In genomic region chr10:125768217-125768616, GRCh38 we compare ENCODE assay signal across 8 cellular contexts. TPM values are rescaled to one million over a fixed set of nuclear protein-coding genes. Genes with fewer than 3 reads are reported as not detected.
DNase-seq lines count a peak whose midpoint lies in the region; ATAC-seq and TF ChIP-seq lines count a peak whose summit lies in the region.

No MANE protein-coding gene starts in this region.

- H3K9me3 ChIP-seq in H9 (ENCODE audit: control insufficient read depth, low read depth, low read length) = no peaks in the 10 kb centered on the region
- H3K9me3 ChIP-seq in SK-N-SH = no peaks in the 10 kb centered on the region
- no peaks in the 10 kb centered on the region for H3K9me3 ChIP-seq in Karpas-422 (ENCODE audit: low read length)

- no peaks in the 10 kb centered on the region for H3K9me2 ChIP-seq in SK-N-SH
- no peaks in the 10 kb centered on the region for H3K9me2 ChIP-seq in Karpas-422 (replicated peaks; ENCODE audit: insufficient read depth, low read length)

- no peak overlapping the region for H4K8ac ChIP-seq in H9 (replicated peaks; ENCODE audit: insufficient read length, low read depth, low read length)

- TF ChIP-seq EP300 in SK-N-SH (IDR thresholded peaks at IDR 0.05; ENCODE audit: borderline replicate concordance in 1 of 2, low read depth in 1 of 2, low read length in 1 of 2) = no peak

- no peak overlapping the region for H4K91ac ChIP-seq in H9 (ENCODE audit: insufficient read length, low read depth, low read length)

- no peak for TF ChIP-seq RAD21 in SK-N-SH (IDR thresholded peaks at IDR 0.05; ENCODE audit: low read length)

- no peak overlapping the region for H3K14ac ChIP-seq in H9 (ENCODE audit: insufficient read depth, low read length)

- no peaks in the 10 kb centered on the region for H3K27me3 Mint-ChIP-seq in H9 (ENCODE audit: low read depth)

- H2BK20ac ChIP-seq in H9 (ENCODE audit: low read depth, low read length, poor library complexity, severe bottlenecking) = no peak overlapping the region

- H4K5ac ChIP-seq in H9 (ENCODE audit: insufficient read length, low read depth, low read length) = no peak overlapping the region

- no peaks in the 10 kb centered on the region for H3K23me2 ChIP-seq in H9 (ENCODE audit: insufficient read length, low read depth, low read length, poor library complexity, severe bottlenecking)

- H3K79me2 ChIP-seq in H9 (ENCODE audit: insufficient read depth, low read length) = no peaks in the 10 kb centered on the region
- no peaks in the 10 kb centered on the region for H3K79me2 ChIP-seq in SK-N-SH (ENCODE audit: insufficient read depth)
- H3K79me2 ChIP-seq in Karpas-422 (ENCODE audit: low read length) = no peaks in the 10 kb centered on the region

- H3K9me3 Mint-ChIP-seq in H9 = no peaks in the 10 kb centered on the region; a peak in 1 of 5 replicates

- H3K27me3 ChIP-seq in H9 (ENCODE audit: insufficient read depth, low read length) (no peaks in the 10 kb centered on the region), SK-N-SH (ENCODE audit: insufficient read depth) (no peaks in the 10 kb centered on the region), Karpas-422 (ENCODE audit: low read length) (no peaks in the 10 kb centered on the region)

- no peak overlapping the region for H3K23ac ChIP-seq in H9 (ENCODE audit: insufficient read length, low read depth, low read length)

- no peak for ATAC-seq in GM21528 (IDR thresholded peaks at IDR 0.05; ENCODE audit: low FRiP score, unreplicated experiment)

- no peak overlapping the region for H3K56ac ChIP-seq in H9 (ENCODE audit: insufficient read length, low read depth, low read length)

- no peak overlapping the region for H2BK15ac ChIP-seq in H9 (ENCODE audit: low read depth, low read length)

- no peak for TF ChIP-seq CTCF in H9 (conservative IDR thresholded peaks at IDR 0.05)
- TF ChIP-seq CTCF in SK-N-SH (IDR thresholded peaks at IDR 0.05) = no peak

- H3K4ac ChIP-seq in H9 (ENCODE audit: low read depth, low read length) = no peak overlapping the region

- H2AFZ ChIP-seq in H9 (ENCODE audit: low read length) (no peak overlapping the region), SK-N-SH (ENCODE audit: low read depth) (no peak overlapping the region), Karpas-422 (ENCODE audit: low read length) (no peak overlapping the region)

- DNase-seq in H9 (no peak), SK-N-SH (peak; percentile 57), glomerular visceral epithelial cell (ENCODE audit: extremely low spot score) (peak; percentile 16), retina (peak; percentile 7), Karpas-422 (no peak)
- no peak for DNase-seq in stimulated activated CD4-positive, alpha-beta T cell treated with anti-CD3 and anti-CD28 coated beads, Interleukin-2, amount 100 ng/mL, for 48 hours
- DNase-seq in activated CD8-positive, alpha-beta memory T cell treated with anti-CD3 and anti-CD28 coated beads for 24 hours = no peak

- no peak overlapping the region for H3K4me3 Mint-ChIP-seq in H9

- no peaks in the 10 kb centered on the region for H4K20me1 ChIP-seq in H9 (ENCODE audit: control insufficient read depth, insufficient read depth, insufficient read length)
- H4K20me1 ChIP-seq in SK-N-SH (ENCODE audit: insufficient read depth) = no peaks in the 10 kb centered on the region
- no peaks in the 10 kb centered on the region; the same call in 1 of the 2 replicates for H4K20me1 ChIP-seq in Karpas-422 (ENCODE audit: insufficient read depth, low read depth, low read length)

- no peak overlapping the region for H3T11ph ChIP-seq in H9 (ENCODE audit: low read length)

- no peak overlapping the region for H2AK5ac ChIP-seq in H9 (ENCODE audit: insufficient read length, low read length)

- no peak overlapping the region for H3K27ac ChIP-seq in H9 (ENCODE audit: insufficient read length, low read depth, low read length)
- no peak overlapping the region for H3K27ac ChIP-seq in SK-N-SH (ENCODE audit: low read depth in 2 of 2, low read length in 1 of 2)
- no peak overlapping the region for H3K27ac ChIP-seq in Karpas-422 (ENCODE audit: low read length)

- H3K18ac ChIP-seq in H9 (ENCODE audit: insufficient read length, low read depth, low read length) = no peak overlapping the region

- CTCF ChIA-PET in SK-N-SH (lab: Yijun Ruan, JAX) = interaction anchor here (0.6 to 1.7 kb wide), 3 partner anchors 29 to 39 kb away, joined by 3 read pairs; no protein-coding TSS in a partner anchor

- H3K79me1 ChIP-seq in H9 (ENCODE audit: insufficient read depth, low read depth, low read length, poor library complexity, severe bottlenecking) = no peaks in the 10 kb centered on the region

- H3K4me1 Mint-ChIP-seq in H9 = peaks cover 0 to 1% of the 10 kb centered on the region in 2 experiments; a peak in 2 of 4 replicates

- peaks cover 16 to 35% (median 21%) of the 10 kb centered on the region in 3 experiments; a peak in 6 of 7 replicates for H3K36me3 Mint-ChIP-seq in H9 (ENCODE audit: insufficient read depth in 1 of 3, low read depth in 3 of 3)

- H3K4me3 ChIP-seq in SK-N-SH (ENCODE audit: low read depth in 2 of 2, low read length in 1 of 2) (no peak overlapping the region), Karpas-422 (ENCODE audit: low read length) (no peak overlapping the region)

- H3F3A ChIP-seq in SK-N-SH (replicated peaks; ENCODE audit: insufficient read depth) = no peaks in the 10 kb centered on the region

- H3K27ac Mint-ChIP-seq in H9 = peak overlapping the region in 2 of 3 experiments; percentile 26 to 40; a peak in 2 of 7 replicates

- H3K36me3 ChIP-seq in SK-N-SH (replicated peaks in 1 of 2; ENCODE audit: control insufficient read depth in 1 of 2, insufficient read depth in 2 of 2, low read length in 1 of 2) = peaks cover 30 to 38% of the 10 kb centered on the region in 2 experiments
- H3K36me3 ChIP-seq in Karpas-422 (ENCODE audit: insufficient read depth, low read length) = peaks cover 20% of the 10 kb centered on the region; the same call in 1 of the 2 replicates

- H3K9ac ChIP-seq in H9 (ENCODE audit: extremely low read depth, insufficient read length, low read length) = no peak overlapping the region
- H3K9ac ChIP-seq in SK-N-SH = no peak overlapping the region
- H3K9ac ChIP-seq in Karpas-422 (ENCODE audit: low read length) = no peak overlapping the region

- no peak overlapping the region for H3K4me2 ChIP-seq in H9 (ENCODE audit: insufficient read depth, insufficient read length, low read length)
- no peak overlapping the region for H3K4me2 ChIP-seq in SK-N-SH
- no peak overlapping the region for H3K4me2 ChIP-seq in Karpas-422 (ENCODE audit: low read depth, low read length, poor library complexity, severe bottlenecking)

- no peak overlapping the region for H2BK120ac ChIP-seq in H9 (ENCODE audit: low read depth, low read length, poor library complexity, severe bottlenecking)

- no peak overlapping the region for H2BK12ac ChIP-seq in H9 (ENCODE audit: insufficient read length, low read depth, low read length)

- POLR2A ChIA-PET in SK-N-SH (lab: Yijun Ruan, JAX) = no interaction called here

- H3K4me1 ChIP-seq in H9 (ENCODE audit: insufficient read depth, low read length) (no peaks in the 10 kb centered on the region), SK-N-SH (ENCODE audit: control insufficient read depth in 1 of 2, insufficient read depth in 2 of 2, low read depth in 1 of 2, low read length in 1 of 2) (no peaks in the 10 kb centered on the region), Karpas-422 (ENCODE audit: low read length) (no peaks in the 10 kb centered on the region)

- no CpG with 5 or more reads among the region's 3 CpGs for WGBS in H9 (ENCODE audit: extremely low coverage, insufficient read length, low lambda C conversion rate)
- 92% methylated on average over 3 of the region's 3 CpGs for WGBS in SK-N-SH (ENCODE audit: low lambda C conversion rate)

- no peak overlapping the region for H2BK5ac ChIP-seq in H9 (ENCODE audit: insufficient read length, low read length)

TF ChIP-seq in SK-N-SH, 30 proteins besides CTCF, POLR2A, EP300 and RAD21:
- TF ChIP-seq NFIC (IDR thresholded peaks at IDR 0.05; ENCODE audit: borderline replicate concordance) (peak; percentile 42; the same call in 1 of the 2 replicates), MXI1 (IDR thresholded peaks at IDR 0.05; ENCODE audit: low read depth, low read length) (no peak), GABPA (IDR thresholded peaks at IDR 0.05; ENCODE audit: low read depth) (no peak), SIN3A (IDR thresholded peaks at IDR 0.05; ENCODE audit: borderline replicate concordance, low read depth, low read length) (no peak), ELF1 (IDR thresholded peaks at IDR 0.05) (no peak), USF1 (IDR thresholded peaks at IDR 0.05; ENCODE audit: borderline replicate concordance, low read depth) (no peak), JUND (IDR thresholded peaks at IDR 0.05) (no peak), TEAD4 (IDR thresholded peaks at IDR 0.05; ENCODE audit: borderline replicate concordance, insufficient read depth) (no peak)

RNA-seq across cellular contexts. Expression of gene MMP21, which starts 7.4 kb away (rescaled TPM):
- total RNA-seq in H9 (2021) = not detected in 2 replicates
- 0.02 TPM in 1 of 2 replicates, not detected in the other for polyA plus RNA-seq in SK-N-SH (2012; rRNA removed)
- not detected in 2 replicates for polyA plus RNA-seq in SK-N-SH (2012; cell fraction: cytosol; rRNA removed)
- polyA plus RNA-seq in SK-N-SH (2012; cell fraction: nucleus; rRNA removed) = 0.05 and 0.08 TPM in 2 replicates
- not detected in 2 replicates for total RNA-seq in Karpas-422 (2014; rRNA removed; shearing (Covaris generic); ENCODE audit: low replicate concordance)

RNA-seq across cellular contexts. Expression of gene EDRF1, which starts 48.7 kb away (rescaled TPM):
- total RNA-seq in H9 (2021) = 48.2 and 51.0 TPM in 2 replicates
- polyA plus RNA-seq in SK-N-SH (2012; rRNA removed) = 19.2 and 27.4 TPM in 2 replicates
- polyA plus RNA-seq in SK-N-SH (2012; cell fraction: cytosol; rRNA removed) = 17.5 and 17.9 TPM in 2 replicates
- polyA plus RNA-seq in SK-N-SH (2012; cell fraction: nucleus; rRNA removed) = 35.3 and 86.9 TPM in 2 replicates
- total RNA-seq in Karpas-422 (2014; rRNA removed; shearing (Covaris generic); ENCODE audit: low replicate concordance) = 26.5 and 63.3 TPM in 2 replicates

RNA-seq across cellular contexts. Expression of gene UROS, which starts 54.8 kb away (rescaled TPM):
- 41.0 and 42.3 TPM in 2 replicates for total RNA-seq in H9 (2021)
- 49.2 and 51.2 TPM in 2 replicates for polyA plus RNA-seq in SK-N-SH (2012; rRNA removed)
- polyA plus RNA-seq in SK-N-SH (2012; cell fraction: cytosol; rRNA removed) = 50.3 and 51.3 TPM in 2 replicates
- 55.6 and 64.5 TPM in 2 replicates for polyA plus RNA-seq in SK-N-SH (2012; cell fraction: nucleus; rRNA removed)
- total RNA-seq in Karpas-422 (2014; rRNA removed; shearing (Covaris generic); ENCODE audit: low replicate concordance) = 61.1 and 79.7 TPM in 2 replicates

RNA-seq across cellular contexts. Expression of gene BCCIP, which starts 55.1 kb away (rescaled TPM):
- total RNA-seq in H9 (2021) = 119 and 121 TPM in 2 replicates
- 28.0 and 34.2 TPM in 2 replicates for polyA plus RNA-seq in SK-N-SH (2012; rRNA removed)
- 44.6 and 71.0 TPM in 2 replicates for polyA plus RNA-seq in SK-N-SH (2012; cell fraction: cytosol; rRNA removed)
- polyA plus RNA-seq in SK-N-SH (2012; cell fraction: nucleus; rRNA removed) = 14.2 and 22.7 TPM in 2 replicates
- total RNA-seq in Karpas-422 (2014; rRNA removed; shearing (Covaris generic); ENCODE audit: low replicate concordance) = 27.9 and 30.1 TPM in 2 replicates

Comparison
In these comparisons a context has a peak if more than half of its experiments do, and no peak if none do; other contexts are left out.
1. DNase-seq: peak in SK-N-SH (single experiment), glomerular visceral epithelial cell (single experiment) and retina (single experiment); none in H9 (single experiment), stimulated activated CD4-positive, alpha-beta T cell treated with anti-CD3 and anti-CD28 coated beads, Interleukin-2, amount 100 ng/mL, for 48 hours (0 of 2), Karpas-422 (single experiment) and activated CD8-positive, alpha-beta memory T cell treated with anti-CD3 and anti-CD28 coated beads for 24 hours (single experiment).